ENCODE assay signal across 19 cellular contexts in the genomic region with DNA sequence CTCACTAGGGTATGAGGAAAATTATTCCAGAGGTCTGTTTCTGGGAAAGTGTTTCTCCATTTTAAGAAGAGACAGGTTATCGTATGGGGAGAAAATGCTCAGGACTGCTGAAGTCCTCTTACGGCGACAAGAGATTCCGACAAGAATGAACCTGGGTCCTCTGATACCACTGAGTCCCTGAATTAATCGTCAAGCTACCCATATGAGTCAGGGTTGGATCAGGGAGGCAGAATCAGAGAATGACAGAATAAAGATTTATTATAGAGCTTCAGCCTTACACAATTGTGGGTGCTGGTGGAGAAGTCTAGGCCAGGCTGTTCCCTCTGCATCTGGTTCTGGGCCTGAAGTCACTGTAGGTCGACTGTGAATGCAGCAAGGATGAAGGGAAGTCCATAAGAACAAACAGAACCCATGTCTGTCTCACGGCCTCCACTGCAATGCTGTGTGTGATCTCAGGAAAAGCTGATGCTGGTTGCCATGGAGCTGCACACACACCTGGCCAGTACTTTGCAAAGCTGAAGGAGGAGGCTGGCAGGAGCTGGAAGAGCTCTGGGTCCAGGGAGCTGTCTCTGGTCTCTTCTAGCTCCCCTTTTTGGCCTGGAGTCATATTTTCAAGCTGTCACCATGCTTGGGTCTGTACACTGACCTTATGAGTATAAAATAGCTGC.
A peak's percentile ranks its signal among the peaks of the same experiment; 100 is the strongest.
DNase-seq lines count a peak whose midpoint lies in the region; ATAC-seq lines count a peak whose summit lies in the region.
"Had no signal": no experiment of that assay in that cellular context is flagged by ENCODE, and none has a peak within 500 bp of the region (broad histone marks: within the 10 kb centered on the region; RNA-seq: fewer than 3 reads in every experiment).

No MANE protein-coding gene starts in this region.

- DNase-seq in NCI-H1417 (lab: John Stamatoyannopoulos, UW) = peak in 2 of 3 experiments; percentile 46 to 76
- DNase-seq in NCI-H1417 treated with DMSO at 0.1 percent for 48 hours (lab: John Stamatoyannopoulos, UW) = no peak
- peak; percentile 26 for DNase-seq in NCI-H1105 treated with DMSO at 0.1 percent for 48 hours (lab: John Stamatoyannopoulos, UW)
- DNase-seq in NCI-H774 (lab: John Stamatoyannopoulos, UW) = peak; percentile 2
- DNase-seq in posterior cingulate gyrus = peak in 6 of 10 donors; percentile 17 to 87 (median 66)
- DNase-seq in effector CD4-positive, alpha-beta T cell = no peak
- no peak for DNase-seq in naive thymus-derived CD8-positive, alpha-beta T cell
- no peak for DNase-seq in NK-92 treated with Interleukin-12 subunit alpha and Interleukin-12 subunit beta, amount 100 ng/mL, for 24 hours (lab: John Stamatoyannopoulos, UW)
- DNase-seq: 8988T; CD4-positive, alpha-beta memory T cell; EL; HFFc6; NCI-H2029 treated with DMSO at 0.1 percent for 48 hours; NCI-H226; Right ventricle myocardium superior; SK-N-SH; T-cell; T-helper 9 cell had no signal

- no peaks in the 10 kb centered on the region for H3K9me3 Mint-ChIP-seq in naive thymus-derived CD8-positive, alpha-beta T cell
- H3K9me3 Mint-ChIP-seq: CD4-positive, alpha-beta memory T cell; HFFc6; T-cell had no signal

- intact Hi-C loops in posterior cingulate gyrus (cut with DNase I) = no loop called here

- H3K27ac Mint-ChIP-seq in naive thymus-derived CD8-positive, alpha-beta T cell = no peak overlapping the region
- H3K27ac Mint-ChIP-seq: CD4-positive, alpha-beta memory T cell; HFFc6; T-cell had no signal

- H3K4me1 Mint-ChIP-seq in naive thymus-derived CD8-positive, alpha-beta T cell = no peaks in the 10 kb centered on the region
- H3K4me1 Mint-ChIP-seq: CD4-positive, alpha-beta memory T cell; T-cell had no signal

- no peaks in the 10 kb centered on the region for H3K27me3 Mint-ChIP-seq in naive thymus-derived CD8-positive, alpha-beta T cell
- H3K27me3 Mint-ChIP-seq: CD4-positive, alpha-beta memory T cell; T-cell had no signal

- no peaks in the 10 kb centered on the region for H3K36me3 Mint-ChIP-seq in naive thymus-derived CD8-positive, alpha-beta T cell
- H3K36me3 Mint-ChIP-seq: CD4-positive, alpha-beta memory T cell; T-cell had no signal

- POLR2A ChIA-PET in naive thymus-derived CD8-positive, alpha-beta T cell (lab: Charles Lee) = no interaction called here

- H3K4me3 Mint-ChIP-seq in naive thymus-derived CD8-positive, alpha-beta T cell = no peak overlapping the region
- H3K4me3 Mint-ChIP-seq: CD4-positive, alpha-beta memory T cell; HFFc6; T-cell had no signal

- no peak for ATAC-seq in naive thymus-derived CD8-positive, alpha-beta T cell
- ATAC-seq: K562, T-cell had no signal

Comparison
In these comparisons a context has a peak if more than half of its experiments do, and no peak if none do; other contexts are left out.
1. DNase-seq: peak in NCI-H1417 (2 of 3), NCI-H1105 treated with DMSO at 0.1 percent for 48 hours (single experiment), NCI-H774 (single experiment) and posterior cingulate gyrus (6 of 10); none in NCI-H1417 treated with DMSO at 0.1 percent for 48 hours (single experiment), effector CD4-positive, alpha-beta T cell (single experiment), naive thymus-derived CD8-positive, alpha-beta T cell (0 of 10) and NK-92 treated with Interleukin-12 subunit alpha and Interleukin-12 subunit beta, amount 100 ng/mL, for 24 hours (single experiment).